ENCODE assay signal across 9 cellular contexts in the genomic region with DNA sequence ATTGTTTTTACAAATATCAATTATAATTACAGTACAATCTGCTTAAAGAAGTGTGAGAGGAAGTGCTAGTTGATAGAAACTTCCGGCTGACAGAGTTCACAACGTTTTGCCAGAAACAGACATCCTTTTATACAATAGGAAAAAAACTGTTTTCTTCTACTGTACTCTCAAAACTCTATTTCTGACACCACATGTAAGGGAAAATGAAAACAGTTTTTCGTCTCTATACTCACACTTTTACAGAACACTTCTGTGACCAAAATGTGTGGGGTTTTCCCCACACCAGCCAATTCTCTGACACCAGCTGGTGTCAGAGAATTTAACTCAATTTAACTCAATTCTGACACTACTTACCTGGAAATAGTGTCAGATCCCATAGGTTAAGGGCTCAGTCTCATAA. TPM values are rescaled to one million over a fixed set of nuclear protein-coding genes. Genes with fewer than 3 reads are reported as not detected.
DNase-seq lines count a peak whose midpoint lies in the region; ATAC-seq and TF ChIP-seq lines count a peak whose summit lies in the region.
"Had no signal": no experiment of that assay in that cellular context is flagged by ENCODE, and none has a peak within 500 bp of the region (broad histone marks: within the 10 kb centered on the region; RNA-seq: fewer than 3 reads in every experiment).

No MANE protein-coding gene starts in this region.

- no peaks in the 10 kb centered on the region for H3K9me3 ChIP-seq in BLaER1 treated with 17β-estradiol and CSF1 and Interleukin-3, amounts not matched to agents 10 nM and 100 nM (replicated peaks in 1 of 11)

- peak overlapping the region; percentile 22 to 63 (median 51); a peak in 20 of 22 replicates for H3K4me2 ChIP-seq in BLaER1 treated with 17β-estradiol and CSF1 and Interleukin-3, amounts not matched to agents 10 nM and 100 nM

- H3K36me3 ChIP-seq in BLaER1 treated with 17β-estradiol and CSF1 and Interleukin-3, amounts not matched to agents 10 nM and 100 nM, result no peaks in the 10 kb centered on the region

- no peaks in the 10 kb centered on the region for H3K36me3 Mint-ChIP-seq in mesothelial cell of epicardium

- peak overlapping the region in 10 of 11 experiments; percentile 28 to 55 (median 40); a peak in 16 of 22 replicates for H3K27ac ChIP-seq in BLaER1 treated with 17β-estradiol and CSF1 and Interleukin-3, amounts not matched to agents 10 nM and 100 nM
- H3K27ac ChIP-seq: epithelial cell of prostate had no signal

- H4K20me1 ChIP-seq in BLaER1 treated with 17β-estradiol and CSF1 and Interleukin-3, amounts not matched to agents 10 nM and 100 nM, result no peaks in the 10 kb centered on the region

- DNase-seq in activated T-helper 9 cell treated with anti-CD3 and anti-CD28 coated beads, Interleukin-2, amount 50 U/mL, for 16 hours (ENCODE audit: low read depth), result peak; percentile 11
- no peak for DNase-seq in mesothelial cell of epicardium (ENCODE audit: low spot score in 2 of 2, unreplicated experiment in 2 of 2)
- DNase-seq in AG08396 (ENCODE audit: low spot score), result no peak
- no peak for DNase-seq in inferior parietal cortex (ENCODE audit: extremely low spot score)
- no peak for DNase-seq in DMS79 treated with DMSO at 0.1 percent for 48 hours (lab: John Stamatoyannopoulos, UW)

- no peaks in the 10 kb centered on the region for H3K27me3 ChIP-seq in BLaER1 treated with 17β-estradiol and CSF1 and Interleukin-3, amounts not matched to agents 10 nM and 100 nM

- no peaks in the 10 kb centered on the region for H3K9me3 Mint-ChIP-seq in mesothelial cell of epicardium

- no peak overlapping the region for H3K4me3 ChIP-seq in BLaER1 treated with 17β-estradiol and CSF1 and Interleukin-3, amounts not matched to agents 10 nM and 100 nM

- H3K4me3 Mint-ChIP-seq in mesothelial cell of epicardium, result no peak overlapping the region

- H3K4me1 Mint-ChIP-seq in mesothelial cell of epicardium, result peaks cover 4% of the 10 kb centered on the region

- H3K9ac ChIP-seq in BLaER1 treated with 17β-estradiol and CSF1 and Interleukin-3, amounts not matched to agents 10 nM and 100 nM, result peak overlapping the region in 2 of 11 experiments; percentile 1 to 21; a peak in 1 of 22 replicates

- no peak overlapping the region for H3K27ac Mint-ChIP-seq in mesothelial cell of epicardium

- H3K4me1 ChIP-seq in BLaER1 treated with 17β-estradiol and CSF1 and Interleukin-3, amounts not matched to agents 10 nM and 100 nM, result peaks cover 33 to 48% (median 37%) of the 10 kb centered on the region in 10 experiments

- ATAC-seq in GM19351 (IDR thresholded peaks at IDR 0.05; ENCODE audit: unreplicated experiment) (peak; percentile 90), HG03196 (IDR thresholded peaks at IDR 0.05; ENCODE audit: unreplicated experiment) (peak; percentile 89)

- no peaks in the 10 kb centered on the region for H3K27me3 Mint-ChIP-seq in mesothelial cell of epicardium (ENCODE audit: low read depth)

- TF ChIP-seq CTCF in mesothelial cell of epicardium (IDR thresholded peaks at IDR 0.05; ENCODE audit: unreplicated experiment), result no peak

RNA-seq across cellular contexts. Expression of a gene that starts 24.2 kb away (rescaled TPM):
- 124 to 133 TPM (median 126 TPM) in 3 replicates for total RNA-seq in mesothelial cell of epicardium
